ENCODE assay signal across 8 cellular contexts in the genomic region with DNA sequence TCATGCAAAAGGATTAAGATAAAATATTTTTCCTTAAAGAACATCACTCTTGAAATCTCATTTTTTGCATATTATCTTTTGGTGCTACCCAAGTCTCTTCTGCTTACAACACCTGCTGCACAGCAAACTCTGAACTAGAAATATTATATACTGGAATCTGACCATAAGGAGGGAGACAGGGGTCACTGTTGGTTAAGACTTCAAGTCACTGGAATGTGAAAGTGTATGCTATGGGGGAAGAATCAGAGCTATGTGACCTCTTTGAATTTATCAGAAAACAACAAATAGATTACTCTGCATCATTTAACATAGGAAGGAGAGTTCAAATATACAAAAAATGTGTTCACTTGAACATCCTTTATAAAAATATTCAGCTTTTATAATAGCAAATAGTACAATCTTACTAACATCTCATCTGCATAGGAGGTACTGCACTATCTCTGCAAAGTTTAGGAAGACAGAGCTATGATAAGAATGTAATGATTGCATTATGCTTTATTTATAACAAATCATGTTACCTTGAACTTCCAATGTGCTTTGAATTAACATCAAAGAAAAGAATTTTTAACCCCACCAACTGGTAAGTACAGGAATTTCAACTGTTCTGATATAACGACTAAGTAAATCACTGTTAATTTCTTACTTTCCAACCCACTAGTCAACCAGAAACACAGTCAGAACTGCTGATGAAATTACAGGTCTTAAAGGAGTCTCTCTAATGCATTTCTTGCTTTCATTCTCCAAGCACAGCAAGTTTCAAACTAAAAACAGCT.
DNase-seq lines count a peak whose midpoint lies in the region; ATAC-seq and TF ChIP-seq lines count a peak whose summit lies in the region.

No MANE protein-coding gene starts in this region.

- H3K4me3 ChIP-seq in HCT116 (replicated peaks in 1 of 2; ENCODE audit: low read depth in 1 of 2, low read length in 2 of 2) (no peak overlapping the region), BE2C (ENCODE audit: low read depth, low read length) (no peak overlapping the region)
- H3K4me3 ChIP-seq in Jurkat, Clone E6-1 (ENCODE audit: low read length), result no peak overlapping the region

- RAD21 ChIA-PET in HCT116 (lab: Charles Lee; ENCODE audit: low non-redundant PET in 1 of 2, low total read pairs in 2 of 2, uncharacterized antibody in 2 of 2, unreplicated experiment in 2 of 2), result no interaction called here

- 0 out of 4 replicates have a peak, but pooled peaks cover 0 to 6% of the 10 kb centered on the region in 2 experiments for H3K36me3 ChIP-seq in HCT116 (ENCODE audit: control insufficient read depth in 1 of 2, insufficient read depth in 2 of 2, low read length in 2 of 2)
- peaks cover 4% of the 10 kb centered on the region for H3K36me3 ChIP-seq in BE2C

- no peaks in the 10 kb centered on the region for H4K20me1 ChIP-seq in HCT116 (ENCODE audit: insufficient read depth)

- H3K9ac ChIP-seq in HCT116 (ENCODE audit: low read length), result no peak overlapping the region

- H3K9me3 ChIP-seq in HCT116 (ENCODE audit: control insufficient read depth in 1 of 2, insufficient read depth in 1 of 2, low read depth in 1 of 2, low read length in 2 of 2) (no peaks in the 10 kb centered on the region), BE2C (no peaks in the 10 kb centered on the region)

- no peaks in the 10 kb centered on the region for H3K4me1 ChIP-seq in HCT116 (ENCODE audit: control insufficient read depth in 1 of 2, insufficient read depth in 2 of 2, low read length in 2 of 2)
- H3K4me1 ChIP-seq in BE2C, result no peaks in the 10 kb centered on the region; the same call in 1 of the 2 replicates

- intact Hi-C loops in HCT116 (cut with micrococcal nuclease), result no loop called here

- H3K9me2 ChIP-seq in HCT116 (ENCODE audit: insufficient read depth), result no peaks in the 10 kb centered on the region

- no peak for TF ChIP-seq POLR2A in HCT116 (IDR thresholded peaks at IDR 0.05; ENCODE audit: borderline replicate concordance, extremely low read depth, insufficient read depth, insufficient read length)

- ATAC-seq in GM18868 (IDR thresholded peaks at IDR 0.05; ENCODE audit: unreplicated experiment) (peak; percentile 71), HCT116 (no peak)

- CTCF ChIA-PET in HCT116 (lab: Charles Lee), result no interaction called here

- no peak overlapping the region for H2AFZ ChIP-seq in HCT116 (ENCODE audit: low read depth, low read length, poor library complexity, severe bottlenecking)

- POLR2A ChIA-PET in HCT116 (lab: Charles Lee), result no interaction called here

- no peak for DNase-seq in HCT116 (ENCODE audit: low read depth, low spot score)
- peak; percentile 17 for DNase-seq in Jurkat, Clone E6-1 (ENCODE audit: low read depth, low spot score)
- peak; percentile 56 for DNase-seq in kidney tubule cell (ENCODE audit: low spot score)
- DNase-seq in iPS-NIHi11 (ENCODE audit: low spot score), result no peak
- DNase-seq in BE2C, result no peak
- no peak for DNase-seq in NCI-H524 treated with DMSO at 0.1 percent for 48 hours (lab: John Stamatoyannopoulos, UW)
- no peak for DNase-seq in NCI-H2107 treated with DMSO at 0.1 percent for 48 hours (lab: John Stamatoyannopoulos, UW; ENCODE audit: unreplicated experiment)

- no peak overlapping the region for H3K4me2 ChIP-seq in HCT116 (ENCODE audit: low read length)

- H3K27me3 ChIP-seq in HCT116 (ENCODE audit: insufficient read depth, low read length) (no peaks in the 10 kb centered on the region), BE2C (no peaks in the 10 kb centered on the region)

- TF ChIP-seq RAD21 in HCT116 (IDR thresholded peaks at IDR 0.05; ENCODE audit: low read depth), result peak; percentile 33; the same call in 1 of the 2 replicates

- H3K27ac ChIP-seq in HCT116 (ENCODE audit: low read depth, low read length), result no peak overlapping the region

- BruUV-seq in HCT116 (replicated peaks; lab: Mats Ljungman, UMichigan), result no TSS peak

- no peaks in the 10 kb centered on the region for H3K79me2 ChIP-seq in HCT116 (ENCODE audit: insufficient read depth, low read length)

- TF ChIP-seq CTCF in HCT116 (IDR thresholded peaks at IDR 0.05 in 2 of 3, conservative IDR thresholded peaks at IDR 0.05 in 1 of 3; ENCODE audit: borderline replicate concordance in 1 of 3, insufficient read depth in 1 of 3, low read depth in 2 of 3, low read length in 2 of 3) (peak in 2 of 3 experiments; percentile 4 to 32; a peak in 1 of 6 replicates), BE2C (IDR thresholded peaks at IDR 0.05; ENCODE audit: low read depth, low read length) (no peak)

TF ChIP-seq in HCT116, 20 proteins besides CTCF, POLR2A, EP300 and RAD21:
- TF ChIP-seq, protein P1, sequence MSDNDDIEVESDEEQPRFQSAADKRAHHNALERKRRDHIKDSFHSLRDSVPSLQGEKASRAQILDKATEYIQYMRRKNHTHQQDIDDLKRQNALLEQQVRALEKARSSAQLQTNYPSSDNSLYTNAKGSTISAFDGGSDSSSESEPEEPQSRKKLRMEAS (IDR thresholded peaks at IDR 0.05), result no peak
- TF ChIP-seq SIN3A (IDR thresholded peaks at IDR 0.05; ENCODE audit: low read depth), result no peak
- TF ChIP-seq EZH2 (IDR thresholded peaks at IDR 0.05), result no peak
- no peak for TF ChIP-seq TCF7L2 (IDR thresholded peaks at IDR 0.05; ENCODE audit: borderline replicate concordance, extremely low read depth, insufficient read depth, insufficient read length)
- no peak for TF ChIP-seq ZFX (IDR thresholded peaks at IDR 0.05)
- TF ChIP-seq EZH2phosphoT487 (IDR thresholded peaks at IDR 0.05; ENCODE audit: borderline replicate concordance), result no peak
- no peak for TF ChIP-seq ZNF274 (IDR thresholded peaks at IDR 0.05; ENCODE audit: low read depth, low read length)
- no peak for TF ChIP-seq CEBPB (IDR thresholded peaks at IDR 0.05; ENCODE audit: low read depth)

Comparison
In these comparisons a context has a peak if more than half of its experiments do, and no peak if none do; other contexts are left out.
1. DNase-seq: peak in Jurkat, Clone E6-1 (single experiment) and kidney tubule cell (single experiment); none in HCT116 (single experiment), iPS-NIHi11 (single experiment), BE2C (single experiment), NCI-H524 treated with DMSO at 0.1 percent for 48 hours (single experiment) and NCI-H2107 treated with DMSO at 0.1 percent for 48 hours (single experiment).